ENCODE assay signal across 9 cellular contexts in genomic region chr1:11116318-11116717, GRCh38.
"Had no signal": no experiment of that assay in that cellular context is flagged by ENCODE, and none has a peak within 500 bp of the region (broad histone marks: within the 10 kb centered on the region; RNA-seq: fewer than 3 reads in every experiment).

No MANE protein-coding gene starts in this region.

- H3K9ac ChIP-seq: GM23248, KMS-11 had no signal

- H3K4me1 ChIP-seq: HAP-1 had no signal

- H3K27ac ChIP-seq: GM23248, HL-60, KMS-11 had no signal

- DNase-seq: GM23248, GOT3, H7, IMR-90, KBM-7 had no signal

- H3K9me3 ChIP-seq: HAP-1 had no signal

- H3K4me2 ChIP-seq: KMS-11 had no signal

- H3K4me3 ChIP-seq: GM23248, HAP-1 had no signal

- H2AFZ ChIP-seq: GM23248 had no signal

- ATAC-seq: HCT116 had no signal
